In the genomic region with DNA sequence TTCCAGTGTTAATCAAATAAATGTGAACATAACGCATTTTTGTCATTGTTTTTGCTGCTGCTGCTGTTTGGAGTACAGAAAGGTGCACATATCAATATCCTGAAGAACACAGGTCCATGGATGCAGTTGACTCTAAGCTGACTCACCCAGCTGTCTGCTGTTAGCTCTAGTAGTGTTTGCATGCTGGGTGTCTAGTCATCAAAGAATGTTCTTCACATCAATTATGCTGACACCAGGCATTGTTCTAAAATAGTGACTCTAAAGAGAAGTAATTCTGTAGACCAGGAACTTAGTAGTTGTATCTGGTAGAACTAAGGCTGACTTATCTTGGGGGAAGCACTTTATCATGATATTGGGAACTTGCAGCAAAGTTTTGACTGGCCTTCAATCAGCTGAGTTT, we compare ENCODE assay signal across 13 cellular contexts. TPM values are rescaled to one million over a fixed set of nuclear protein-coding genes. Genes with fewer than 3 reads are reported as not detected.
DNase-seq lines count a peak whose midpoint lies in the region; TF ChIP-seq lines count a peak whose summit lies in the region.
"Had no signal": no experiment of that assay in that cellular context is flagged by ENCODE, and none has a peak within 500 bp of the region (broad histone marks: within the 10 kb centered on the region; RNA-seq: fewer than 3 reads in every experiment).

No MANE protein-coding gene starts in this region.

- 81% methylated on average over 1 of the region's 1 CpG for WGBS in SK-N-SH (ENCODE audit: low lambda C conversion rate)

- no TSS peak for BruUV-seq in MCF 10A (replicated peaks; lab: Mats Ljungman, UMichigan)

- H3F3A ChIP-seq in SK-N-SH (replicated peaks; ENCODE audit: insufficient read depth), result no peaks in the 10 kb centered on the region

- H2AFZ ChIP-seq in SK-N-SH (ENCODE audit: low read depth), result no peak overlapping the region

- DNase-seq in MCF 10A (ENCODE audit: unreplicated experiment), result peak; percentile 43
- DNase-seq in breast epithelium (ENCODE audit: low spot score in 2 of 2), result no peak
- no peak for DNase-seq in SK-N-SH
- DNase-seq in foreskin fibroblast, result peak; percentile 43 to 65
- no peak for DNase-seq in SKM-1 (lab: John Stamatoyannopoulos, UW; ENCODE audit: unreplicated experiment)
- DNase-seq in NCI-H128 (lab: John Stamatoyannopoulos, UW; ENCODE audit: unreplicated experiment), result no peak
- DNase-seq in SK-N-DZ (ENCODE audit: low spot score), result no peak
- no peak for DNase-seq in activated CD4-positive, alpha-beta T cell treated with anti-CD3 and anti-CD28 coated beads, Interleukin-2, amount 50 U/mL, for 48 hours
- DNase-seq: activated T-cell treated with anti-CD3 and anti-CD28 coated beads, Interleukin-2, amount 50 U/mL, for 48 hours; DND-41; erythroblast had no signal

- TF ChIP-seq RAD21 in SK-N-SH (IDR thresholded peaks at IDR 0.05; ENCODE audit: low read length), result no peak

- intact Hi-C loops in MCF 10A (cut with micrococcal nuclease), result no loop called here
- intact Hi-C loops in breast epithelium (cut with DNase I; ENCODE audit: low total_unique reads), result no loop called here

- H3K4me1 Mint-ChIP-seq in MCF 10A (ENCODE audit: insufficient read depth, unreplicated experiment), result peaks cover 23% of the 10 kb centered on the region

- H3K9me3 Mint-ChIP-seq in MCF 10A (ENCODE audit: unreplicated experiment), result no peaks in the 10 kb centered on the region
- H3K9me3 Mint-ChIP-seq: natural killer cell treated with Interleukin-12 subunit alpha and Interleukin-12 subunit beta and Interleukin-15 and Interleukin-18, amount 100 ng/mL, for 72 hours had no signal

- H3K9me2 ChIP-seq in SK-N-SH, result no peaks in the 10 kb centered on the region

- H3K36me3 Mint-ChIP-seq in MCF 10A (ENCODE audit: insufficient read depth, unreplicated experiment), result no peaks in the 10 kb centered on the region
- H3K36me3 Mint-ChIP-seq: natural killer cell treated with Interleukin-12 subunit alpha and Interleukin-12 subunit beta and Interleukin-15 and Interleukin-18, amount 100 ng/mL, for 72 hours; type B pancreatic cell had no signal

- no peak overlapping the region for H3K4me3 Mint-ChIP-seq in MCF 10A (ENCODE audit: unreplicated experiment)
- H3K4me3 Mint-ChIP-seq: natural killer cell treated with Interleukin-12 subunit alpha and Interleukin-12 subunit beta and Interleukin-15 and Interleukin-18, amount 100 ng/mL, for 72 hours; type B pancreatic cell had no signal

- no peak for TF ChIP-seq POLR2A in breast epithelium (IDR thresholded peaks at IDR 0.05)

- CTCF ChIA-PET in MCF 10A (lab: Yijun Ruan, JAX) (interaction anchor here (0.6 to 15.3 kb wide), 10 partner anchors 11 to 922 kb away, joined by 3 to 156 read pairs (median 4); a partner anchor contains a TSS), SK-N-SH (lab: Yijun Ruan, JAX) (interaction anchor here (0.8 to 2.3 kb wide), 4 partner anchors 11 to 164 kb away, joined by 3 to 10 read pairs (median 5); no protein-coding TSS in a partner anchor)

- H3K9me3 ChIP-seq in breast epithelium, result no peaks in the 10 kb centered on the region
- no peaks in the 10 kb centered on the region for H3K9me3 ChIP-seq in SK-N-SH

- no peak overlapping the region for H3K9ac ChIP-seq in SK-N-SH

- TF ChIP-seq CTCF in MCF 10A (IDR thresholded peaks at IDR 0.05; ENCODE audit: unreplicated experiment), result no peak
- no peak for TF ChIP-seq CTCF in breast epithelium (IDR thresholded peaks at IDR 0.05)
- no peak for TF ChIP-seq CTCF in SK-N-SH (IDR thresholded peaks at IDR 0.05)
- no peak for TF ChIP-seq CTCF in foreskin fibroblast (IDR thresholded peaks at IDR 0.05; ENCODE audit: low read depth, low read length)

- H4K20me1 ChIP-seq in SK-N-SH (ENCODE audit: insufficient read depth), result no peaks in the 10 kb centered on the region

- H3K79me2 ChIP-seq in SK-N-SH (ENCODE audit: insufficient read depth), result no peaks in the 10 kb centered on the region

- H3K27me3 ChIP-seq in breast epithelium (no peaks in the 10 kb centered on the region), SK-N-SH (ENCODE audit: insufficient read depth) (no peaks in the 10 kb centered on the region)

- H3K4me2 ChIP-seq in SK-N-SH, result no peak overlapping the region

- TF ChIP-seq EP300 in SK-N-SH (IDR thresholded peaks at IDR 0.05; ENCODE audit: borderline replicate concordance in 1 of 2, low read depth in 1 of 2, low read length in 1 of 2), result 0 out of 4 replicates have a peak, but pooled peaks of 1 of the 2 experiments have one; percentile 22

- no peaks in the 10 kb centered on the region for H3K27me3 Mint-ChIP-seq in MCF 10A (ENCODE audit: insufficient read depth, unreplicated experiment)

- H3K27ac Mint-ChIP-seq in MCF 10A (ENCODE audit: low read depth, unreplicated experiment), result no peak overlapping the region
- H3K27ac Mint-ChIP-seq: natural killer cell treated with Interleukin-12 subunit alpha and Interleukin-12 subunit beta and Interleukin-15 and Interleukin-18, amount 100 ng/mL, for 72 hours; type B pancreatic cell had no signal

- H3K4me1 ChIP-seq in breast epithelium (no peaks in the 10 kb centered on the region), SK-N-SH (ENCODE audit: control insufficient read depth in 1 of 2, insufficient read depth in 2 of 2, low read depth in 1 of 2, low read length in 1 of 2) (peaks cover 0 to 3% of the 10 kb centered on the region in 2 experiments; a peak in 1 of 4 replicates)

- H3K4me3 ChIP-seq in breast epithelium (no peak overlapping the region), SK-N-SH (ENCODE audit: low read depth in 2 of 2, low read length in 1 of 2) (no peak overlapping the region), foreskin fibroblast (ENCODE audit: low read depth in 1 of 2, low read length in 2 of 2) (no peak overlapping the region)

- H3K36me3 ChIP-seq in breast epithelium, result no peaks in the 10 kb centered on the region
- no peaks in the 10 kb centered on the region for H3K36me3 ChIP-seq in SK-N-SH (replicated peaks in 1 of 2; ENCODE audit: control insufficient read depth in 1 of 2, insufficient read depth in 2 of 2, low read length in 1 of 2)

- POLR2A ChIA-PET in MCF 10A (lab: Yijun Ruan, JAX), result interaction anchor here (0.8 to 1.0 kb wide), 2 partner anchors 12 to 528 kb away, joined by 3 read pairs; no protein-coding TSS in a partner anchor
- POLR2A ChIA-PET in SK-N-SH (lab: Yijun Ruan, JAX), result no interaction called here

- H3K27ac ChIP-seq in breast epithelium (no peak overlapping the region), SK-N-SH (ENCODE audit: low read depth in 2 of 2, low read length in 1 of 2) (no peak overlapping the region)

TF ChIP-seq in SK-N-SH, 30 proteins besides CTCF, POLR2A, EP300 and RAD21 (continues in another document):
- TF ChIP-seq MXI1 (IDR thresholded peaks at IDR 0.05; ENCODE audit: low read depth, low read length) (no peak), NFIC (IDR thresholded peaks at IDR 0.05; ENCODE audit: borderline replicate concordance) (no peak), TEAD4 (IDR thresholded peaks at IDR 0.05; ENCODE audit: borderline replicate concordance, insufficient read depth) (no peak), FOXM1 (IDR thresholded peaks at IDR 0.05; ENCODE audit: low read depth) (no peak), YY1 (IDR thresholded peaks at IDR 0.05; ENCODE audit: low read depth) (no peak), ELF1 (IDR thresholded peaks at IDR 0.05) (no peak), GABPA (IDR thresholded peaks at IDR 0.05; ENCODE audit: low read depth) (no peak), RCOR1 (IDR thresholded peaks at IDR 0.05; ENCODE audit: low read length) (no peak), EZH2phosphoT487 (IDR thresholded peaks at IDR 0.05; ENCODE audit: borderline replicate concordance, low read depth) (no peak), SIN3A (IDR thresholded peaks at IDR 0.05; ENCODE audit: borderline replicate concordance, low read depth, low read length) (no peak), JUND (IDR thresholded peaks at IDR 0.05) (peak; percentile 64), CHD2 (IDR thresholded peaks at IDR 0.05; ENCODE audit: low read length, partially characterized antibody) (no peak)
- TF ChIP-seq, protein P1, sequence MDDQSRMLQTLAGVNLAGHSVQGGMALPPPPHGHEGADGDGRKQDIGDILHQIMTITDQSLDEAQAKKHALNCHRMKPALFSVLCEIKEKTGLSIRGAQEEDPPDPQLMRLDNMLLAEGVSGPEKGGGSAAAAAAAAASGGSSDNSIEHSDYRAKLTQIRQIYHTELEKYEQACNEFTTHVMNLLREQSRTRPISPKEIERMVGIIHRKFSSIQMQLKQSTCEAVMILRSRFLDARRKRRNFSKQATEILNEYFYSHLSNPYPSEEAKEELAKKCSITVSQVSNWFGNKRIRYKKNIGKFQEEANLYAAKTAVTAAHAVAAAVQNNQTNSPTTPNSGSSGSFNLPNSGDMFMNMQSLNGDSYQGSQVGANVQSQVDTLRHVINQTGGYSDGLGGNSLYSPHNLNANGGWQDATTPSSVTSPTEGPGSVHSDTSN (IDR thresholded peaks at IDR 0.05), result peak; percentile 93
- TF ChIP-seq, protein P2, sequence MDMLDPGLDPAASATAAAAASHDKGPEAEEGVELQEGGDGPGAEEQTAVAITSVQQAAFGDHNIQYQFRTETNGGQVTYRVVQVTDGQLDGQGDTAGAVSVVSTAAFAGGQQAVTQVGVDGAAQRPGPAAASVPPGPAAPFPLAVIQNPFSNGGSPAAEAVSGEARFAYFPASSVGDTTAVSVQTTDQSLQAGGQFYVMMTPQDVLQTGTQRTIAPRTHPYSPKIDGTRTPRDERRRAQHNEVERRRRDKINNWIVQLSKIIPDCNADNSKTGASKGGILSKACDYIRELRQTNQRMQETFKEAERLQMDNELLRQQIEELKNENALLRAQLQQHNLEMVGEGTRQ (IDR thresholded peaks at IDR 0.05; ENCODE audit: borderline replicate concordance, low read depth, low read length), result no peak
- TF ChIP-seq, protein P3, sequence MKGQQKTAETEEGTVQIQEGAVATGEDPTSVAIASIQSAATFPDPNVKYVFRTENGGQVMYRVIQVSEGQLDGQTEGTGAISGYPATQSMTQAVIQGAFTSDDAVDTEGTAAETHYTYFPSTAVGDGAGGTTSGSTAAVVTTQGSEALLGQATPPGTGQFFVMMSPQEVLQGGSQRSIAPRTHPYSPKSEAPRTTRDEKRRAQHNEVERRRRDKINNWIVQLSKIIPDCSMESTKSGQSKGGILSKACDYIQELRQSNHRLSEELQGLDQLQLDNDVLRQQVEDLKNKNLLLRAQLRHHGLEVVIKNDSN (IDR thresholded peaks at IDR 0.05; ENCODE audit: borderline replicate concordance, low read depth), result no peak
- TF ChIP-seq, protein P4, sequence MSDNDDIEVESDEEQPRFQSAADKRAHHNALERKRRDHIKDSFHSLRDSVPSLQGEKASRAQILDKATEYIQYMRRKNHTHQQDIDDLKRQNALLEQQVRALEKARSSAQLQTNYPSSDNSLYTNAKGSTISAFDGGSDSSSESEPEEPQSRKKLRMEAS (IDR thresholded peaks at IDR 0.05; ENCODE audit: low read depth), result no peak

RNA-seq across cellular contexts. Expression of a gene that starts 55.7 kb away (rescaled TPM):
- 8.2 and 8.9 TPM in 2 replicates for total RNA-seq in MCF 10A (2022)
- total RNA-seq in breast epithelium, result 10 to 100 TPM; 34.4 to 73.1 (median 34.7) TPM
- 123 and 150 TPM in 2 replicates for polyA plus RNA-seq in SK-N-SH (2012; rRNA removed)
- polyA plus RNA-seq in SK-N-SH (2012; cell fraction: cytosol; rRNA removed), result 117 and 131 TPM in 2 replicates
- 176 and 191 TPM in 2 replicates for polyA plus RNA-seq in SK-N-SH (2012; cell fraction: nucleus; rRNA removed)
- 18.9 and 19.3 TPM in 2 replicates for polyA plus RNA-seq in SK-N-DZ (2014; cell fraction: cytosol; rRNA removed)
- polyA plus RNA-seq in SK-N-DZ (2014; cell fraction: nucleus; rRNA removed), result 15.7 and 21.6 TPM in 2 replicates

Comparison
In these comparisons a context has a peak if more than half of its experiments do, and no peak if none do; other contexts are left out.
1. DNase-seq: peak in MCF 10A (single experiment) and foreskin fibroblast (2 of 2); none in breast epithelium (0 of 2), SK-N-SH (single experiment), SKM-1 (single experiment), NCI-H128 (single experiment), SK-N-DZ (single experiment) and activated CD4-positive, alpha-beta T cell treated with anti-CD3 and anti-CD28 coated beads, Interleukin-2, amount 50 U/mL, for 48 hours (0 of 2).